Comparison of ENCODE assay signal across 8 cellular contexts in genomic region chr6:116971959-116972358, GRCh38.
DNase-seq lines count a peak whose midpoint lies in the region; ATAC-seq lines count a peak whose summit lies in the region.

No MANE protein-coding gene starts in this region.

- peak; percentile 42 for DNase-seq in DMS53 treated with DMSO at 0.1 percent for 48 hours (lab: John Stamatoyannopoulos, UW; ENCODE audit: unreplicated experiment)
- peak; percentile 31 for DNase-seq in NCI-H526 treated with DMSO at 0.1 percent for 48 hours (lab: John Stamatoyannopoulos, UW)
- DNase-seq in central memory CD4-positive, alpha-beta T cell: peak; percentile 0
- DNase-seq in myocyte (ENCODE audit: low read depth): peak; percentile 78
- DNase-seq in T1000 (lab: John Stamatoyannopoulos, UW): no peak
- DNase-seq in stimulated activated CD4-positive, alpha-beta T cell treated with anti-CD3 and anti-CD28 coated beads, Interleukin-12 subunit alpha, Interleukin-12 subunit beta, amount 100 ng/mL, for 4 hours: no peak

- ATAC-seq in GM19023 (IDR thresholded peaks at IDR 0.05; ENCODE audit: unreplicated experiment) (peak; percentile 63), HG03378 (IDR thresholded peaks at IDR 0.05; ENCODE audit: unreplicated experiment) (peak; percentile 86)

Comparison
In these comparisons a context has a peak if more than half of its experiments do, and no peak if none do; other contexts are left out.
1. DNase-seq: peak in DMS53 treated with DMSO at 0.1 percent for 48 hours (single experiment), NCI-H526 treated with DMSO at 0.1 percent for 48 hours (single experiment), central memory CD4-positive, alpha-beta T cell (single experiment) and myocyte (single experiment); none in T1000 (single experiment) and stimulated activated CD4-positive, alpha-beta T cell treated with anti-CD3 and anti-CD28 coated beads, Interleukin-12 subunit alpha, Interleukin-12 subunit beta, amount 100 ng/mL, for 4 hours (single experiment).